Comparison of ENCODE assay signal across 8 cellular contexts in the genomic region with DNA sequence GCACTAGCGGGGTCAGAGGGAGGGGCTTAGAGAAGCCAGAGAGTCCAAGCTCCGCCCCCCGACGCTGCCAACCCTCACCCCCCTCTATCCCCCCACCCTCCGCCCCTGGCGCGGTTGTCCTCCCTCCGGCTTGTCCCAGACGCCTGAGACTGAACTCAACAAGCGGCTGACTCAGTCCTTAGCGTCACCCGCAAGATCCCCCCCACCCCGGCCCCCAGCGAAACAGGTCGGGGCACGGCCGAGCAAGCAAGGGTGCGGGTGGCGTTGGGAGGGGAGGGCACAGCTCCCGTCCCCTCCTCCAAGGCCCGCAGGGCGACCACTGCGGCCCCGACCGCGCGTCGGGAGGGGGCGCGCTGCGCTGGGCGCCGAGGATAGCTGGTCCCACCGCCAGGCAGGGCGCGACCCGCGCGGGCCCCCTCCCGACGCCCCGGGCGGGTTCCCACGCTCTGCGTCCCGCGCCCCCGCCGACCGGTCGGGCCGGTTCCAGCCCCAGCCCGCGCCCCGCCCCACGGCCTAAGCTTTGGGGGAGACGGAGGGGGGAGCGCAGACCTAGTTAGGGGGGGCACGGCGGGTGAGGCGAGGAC. TPM values are rescaled to one million over a fixed set of nuclear protein-coding genes. Genes with fewer than 3 reads are reported as not detected.
DNase-seq lines count a peak whose midpoint lies in the region; ATAC-seq and TF ChIP-seq lines count a peak whose summit lies in the region.

No MANE protein-coding gene starts in this region.

- 4% methylated on average over 44 of the region's 61 CpGs; no CpG with 5 or more reads in 1 of the 2 donors for WGBS in transverse colon (ENCODE audit: low coverage in 1 of 2), 2 donors
- 1 to 3% (median 1%) methylated on average over 17 to 60 of the region's 61 CpGs for WGBS in spleen, 5 donors

- no peak for TF ChIP-seq POLR2A in transverse colon (IDR thresholded peaks at IDR 0.05)
- TF ChIP-seq POLR2A in spleen (IDR thresholded peaks at IDR 0.05), result no peak

- ATAC-seq in left colon, result peak; percentile 52
- ATAC-seq in HG02678 (IDR thresholded peaks at IDR 0.05; ENCODE audit: unreplicated experiment), result no peak

- TF ChIP-seq EP300 in transverse colon (IDR thresholded peaks at IDR 0.05; ENCODE audit: low read depth), result no peak

- H3K4me1 ChIP-seq in transverse colon, result peaks cover 12 to 35% (median 22%) of the 10 kb centered on the region in 4 donors
- peaks cover 0 to 65% (median 44%) of the 10 kb centered on the region in 6 donors for H3K4me1 ChIP-seq in spleen

- H3K27ac ChIP-seq in transverse colon (peak overlapping the region in 2 of 4 donors; percentile 9 to 14), spleen (peak overlapping the region in 4 of 8 donors; percentile 46 to 74 (median 65))

- in situ Hi-C loops in T47D (cut with HindIII; ENCODE audit: low pct_unique_long_range_greater_than_20kb, low sequenced_read_pairs), result no loop called here
- in situ Hi-C loops in transverse colon (cut with MboI; ENCODE audit: low pct_ligation_motif_present in 1 of 4, low pct_unique_long_range_greater_than_20kb in 1 of 4, low sequenced_read_pairs in 3 of 4), result no loop called here

- DNase-seq in EL, result peak; percentile 66
- peak; percentile 37 for DNase-seq in MV-4-11 (lab: John Stamatoyannopoulos, UW)
- DNase-seq in T47D (ENCODE audit: low read depth in 1 of 2, low spot score in 1 of 2), result peak; percentile 49 to 88
- peak in 1 of 2 donors; percentile 39 for DNase-seq in left colon
- DNase-seq in transverse colon, result peak; percentile 29
- no peak for DNase-seq in spleen
- no peak for DNase-seq in activated CD4-positive, CD25-positive, alpha-beta regulatory T cell (lab: John Stamatoyannopoulos, UW)

- H3K36me3 ChIP-seq in transverse colon (no peaks in the 10 kb centered on the region), spleen (peaks cover 0 to 19% (median 0%) of the 10 kb centered on the region in 6 donors)

- intact Hi-C loops in left colon (cut with DNase I, micrococcal nuclease), result no loop called here
- intact Hi-C loops in transverse colon (cut with DNase I; ENCODE audit: low total_unique reads), result no loop called here
- intact Hi-C loops in spleen (cut with DNase I; ENCODE audit: low total_unique reads), result no loop called here

- TF ChIP-seq CTCF in transverse colon (IDR thresholded peaks at IDR 0.05) (no peak), spleen (IDR thresholded peaks at IDR 0.05 in 8 of 11, conservative IDR thresholded peaks at IDR 0.05 in 3 of 11) (peak in 1 of 11 experiments; percentile 19)

- H3K4me3 ChIP-seq in transverse colon (peak overlapping the region; percentile 11 to 47 (median 29)), spleen (peak overlapping the region in 4 of 8 donors; percentile 21 to 60 (median 25))

- H3K9me3 ChIP-seq in transverse colon (no peaks in the 10 kb centered on the region), spleen (no peaks in the 10 kb centered on the region)

- peaks cover 61% of the 10 kb centered on the region for H3K27me3 ChIP-seq in transverse colon
- peaks cover 2 to 94% (median 40%) of the 10 kb centered on the region in 7 donors for H3K27me3 ChIP-seq in spleen (replicated peaks in 1 of 7)

RNA-seq across cellular contexts. Expression of a gene that starts 5.3 kb away (rescaled TPM):
- total RNA-seq in left colon (10 to 100 TPM in 1 of 2 donors, 1 to 10 TPM in 1; 6.1 to 12.2 TPM), transverse colon (10 to 100 TPM in 1 of 4 donors, 1 to 10 TPM in 3; 2.2 to 16.3 (median 4.7) TPM), spleen (10 to 100 TPM; 52.1 to 94.9 (median 62.6) TPM)
- polyA plus RNA-seq in spleen, result 1 to 10 TPM; 1.4 to 5.9 (median 2.5) TPM

RNA-seq across cellular contexts. Expression of a gene that starts 36.8 kb away (rescaled TPM):
- total RNA-seq in left colon (under 1 TPM; 0.39 to 0.58 TPM), transverse colon (not detected), spleen (1 to 10 TPM; 1.6 to 6.6 (median 3.8) TPM)
- polyA plus RNA-seq in spleen, result under 1 TPM; 0.13 to 0.67 (median 0.59) TPM

Comparison
In these comparisons a context has a peak if more than half of its experiments do, and no peak if none do; other contexts are left out.
1. DNase-seq: peak in EL (single experiment), MV-4-11 (single experiment), T47D (2 of 2) and transverse colon (single experiment); none in spleen (single experiment) and activated CD4-positive, CD25-positive, alpha-beta regulatory T cell (0 of 4).